Comparison of ENCODE assay signal across 25 cellular contexts in genomic region chr5:128224336-128224735, GRCh38.
"Had no signal": no experiment of that assay in that cellular context is flagged by ENCODE, and none has a peak within 500 bp of the region (broad histone marks: within the 10 kb centered on the region; RNA-seq: fewer than 3 reads in every experiment).

No MANE protein-coding gene starts in this region.

- H3K27ac ChIP-seq: ascending aorta, body of pancreas, KMS-11, WERI-Rb-1 had no signal

- H3K36me3 ChIP-seq: ascending aorta, WERI-Rb-1 had no signal

- H3K4me1 ChIP-seq: ascending aorta, body of pancreas had no signal

- DNase-seq: activated CD4-positive, alpha-beta memory T cell treated with anti-CD3 and anti-CD28 coated beads, Interleukin-2, amount 10 ng/mL, durations not matched to agents 7 days and 5 days; activated CD4-positive, alpha-beta T cell treated with anti-CD3 and anti-CD28 coated beads for 36 hours; activated CD4-positive, alpha-beta T cell treated with anti-CD3 and anti-CD28 coated beads, Interleukin-2, amount 50 U/mL, for 1 hour; activated gamma-delta T cell; activated naive CD4-positive, alpha-beta T cell treated with anti-CD3 and anti-CD28 coated beads for 36 hours; activated naive CD8-positive, alpha-beta T cell treated with anti-CD3 and anti-CD28 coated beads, Interleukin-2, amount 10 ng/mL, durations not matched to agents 7 days and 5 days; activated T-cell treated with anti-CD3 and anti-CD28 coated beads for 4 hours; activated T-cell treated with anti-CD3 and anti-CD28 coated beads, Interleukin-2, amount 50 U/mL, for 48 hours; amniotic stem cell; body of pancreas; central memory CD4-positive, alpha-beta T cell; NCI-H1092; NCI-H1417; NCI-H1694; NCI-H2029 treated with DMSO at 0.1 percent for 48 hours; NCI-H510A treated with DMSO at 0.1 percent for 48 hours; NCI-H69; NK-92 treated with Interleukin-12 subunit alpha and Interleukin-12 subunit beta, amount 100 ng/mL, for 24 hours; OCI-M1; RPMI8226; SK-N-SH; T-helper 1 cell; WERI-Rb-1 had no signal

- H3K4me3 ChIP-seq: ascending aorta, body of pancreas had no signal

- H3K9me3 ChIP-seq: ascending aorta, body of pancreas, SK-N-SH had no signal

- H3K9ac ChIP-seq: KMS-11, SK-N-SH had no signal

- H3K27me3 ChIP-seq: ascending aorta, body of pancreas had no signal

- H3K4me2 ChIP-seq: KMS-11, SK-N-SH had no signal
